8 cellular contexts compared by ENCODE assay signal in genomic region chr15:101206173-101206572, GRCh38. TPM values are rescaled to one million over a fixed set of nuclear protein-coding genes. Genes with fewer than 3 reads are reported as not detected.
DNase-seq lines count a peak whose midpoint lies in the region; ATAC-seq and TF ChIP-seq lines count a peak whose summit lies in the region.

No MANE protein-coding gene starts in this region.

- H3K9me3 ChIP-seq in breast epithelium (no peaks in the 10 kb centered on the region), neuronal stem cell (replicated peaks in 1 of 2; ENCODE audit: control insufficient read depth in 2 of 2, insufficient read depth in 1 of 2, low read depth in 1 of 2, low read length in 2 of 2) (no peaks in the 10 kb centered on the region), upper lobe of right lung (no peaks in the 10 kb centered on the region), spleen (no peaks in the 10 kb centered on the region)

- no peak overlapping the region for H2BK15ac ChIP-seq in neuronal stem cell (ENCODE audit: low read length)

- H3K4me3 ChIP-seq in breast epithelium: no peak overlapping the region
- H3K4me3 ChIP-seq in neuronal stem cell (ENCODE audit: low read length in 2 of 2): no peak overlapping the region
- no peak overlapping the region for H3K4me3 ChIP-seq in upper lobe of right lung
- H3K4me3 ChIP-seq in spleen: no peak overlapping the region

- H2BK120ac ChIP-seq in neuronal stem cell (ENCODE audit: low read depth, low read length): no peak overlapping the region

- peak overlapping the region; percentile 70 for H3K27ac Mint-ChIP-seq in MCF 10A (ENCODE audit: low read depth, unreplicated experiment)

- TF ChIP-seq POLR2A in breast epithelium (IDR thresholded peaks at IDR 0.05) (no peak), spleen (IDR thresholded peaks at IDR 0.05) (no peak)

- no peak overlapping the region for H3K4ac ChIP-seq in neuronal stem cell (ENCODE audit: low read length)

- H3K4me1 ChIP-seq in breast epithelium (peaks cover 3 to 14% of the 10 kb centered on the region in 2 donors), neuronal stem cell (ENCODE audit: control insufficient read depth in 2 of 2, insufficient read depth in 1 of 2, low read depth in 1 of 2, low read length in 2 of 2) (peaks cover 8 to 13% of the 10 kb centered on the region in 2 donors), upper lobe of right lung (peaks cover 81% of the 10 kb centered on the region), spleen (peaks cover 42 to 99% (median 89%) of the 10 kb centered on the region in 6 donors)

- H3K36me3 Mint-ChIP-seq in MCF 10A (ENCODE audit: insufficient read depth, unreplicated experiment): no peaks in the 10 kb centered on the region

- H3K4me3 Mint-ChIP-seq in MCF 10A (ENCODE audit: unreplicated experiment): no peak overlapping the region

- H3K27ac ChIP-seq in breast epithelium: no peak overlapping the region
- no peak overlapping the region for H3K27ac ChIP-seq in neuronal stem cell (replicated peaks; ENCODE audit: low read length)
- peak overlapping the region; percentile 65 for H3K27ac ChIP-seq in upper lobe of right lung
- peak overlapping the region in 1 of 8 donors; percentile 82 for H3K27ac ChIP-seq in spleen

- no peak overlapping the region for H3K4me2 ChIP-seq in neuronal stem cell (ENCODE audit: insufficient read depth, low read length, poor library complexity, severe bottlenecking)

- H3K9ac ChIP-seq in neuronal stem cell (ENCODE audit: low read depth, low read length, poor library complexity): no peak overlapping the region

- peak overlapping the region; percentile 1 for H3K23ac ChIP-seq in neuronal stem cell (ENCODE audit: low read depth, low read length, poor library complexity)

- H3K9me3 Mint-ChIP-seq in MCF 10A (ENCODE audit: unreplicated experiment): no peaks in the 10 kb centered on the region

- WGBS in neuronal stem cell (ENCODE audit: extremely low coverage in 2 of 2, insufficient read length in 2 of 2, insufficient replicate concordance in 1 of 2), 2 donors: no CpG with 5 or more reads among the region's 12 CpGs
- 72 to 80% (median 76%) methylated on average over 12 of the region's 12 CpGs for WGBS in spleen, 5 donors

- DNase-seq in MCF 10A (ENCODE audit: unreplicated experiment): no peak
- no peak for DNase-seq in breast epithelium (ENCODE audit: low spot score in 2 of 2)
- peak; percentile 89 for DNase-seq in activated naive CD4-positive, alpha-beta T cell treated with anti-CD3 and anti-CD28 coated beads, Interleukin-2, amount 50 U/mL, for 16 hours
- DNase-seq in neuronal stem cell (ENCODE audit: low spot score): no peak
- DNase-seq in upper lobe of right lung: no peak
- DNase-seq in spleen: no peak
- DNase-seq in NOMO-1 treated with DMSO at 0.1 percent for 48 hours (lab: John Stamatoyannopoulos, UW; ENCODE audit: unreplicated experiment): no peak

- H3K27me3 Mint-ChIP-seq in MCF 10A (ENCODE audit: insufficient read depth, unreplicated experiment): no peaks in the 10 kb centered on the region

- no peak overlapping the region for H2BK5ac ChIP-seq in neuronal stem cell (ENCODE audit: low read length)

- intact Hi-C loops in MCF 10A (cut with micrococcal nuclease) (no loop called here), breast epithelium (cut with DNase I; ENCODE audit: low total_unique reads) (no loop called here), upper lobe of right lung (cut with DNase I) (no loop called here), spleen (cut with DNase I; ENCODE audit: low total_unique reads) (no loop called here)

- H2BK12ac ChIP-seq in neuronal stem cell (ENCODE audit: low read length): no peak overlapping the region

- peaks cover 29% of the 10 kb centered on the region for H3K4me1 Mint-ChIP-seq in MCF 10A (ENCODE audit: insufficient read depth, unreplicated experiment)

- H3K36me3 ChIP-seq in breast epithelium (no peaks in the 10 kb centered on the region), neuronal stem cell (replicated peaks in 1 of 2; ENCODE audit: control insufficient read depth in 2 of 2, insufficient read depth in 2 of 2, low read length in 2 of 2) (peaks cover 0 to 4% of the 10 kb centered on the region in 2 donors), upper lobe of right lung (no peaks in the 10 kb centered on the region), spleen (no peaks in the 10 kb centered on the region)

- H3K14ac ChIP-seq in neuronal stem cell (ENCODE audit: low read length): no peak overlapping the region

- H4K8ac ChIP-seq in neuronal stem cell (ENCODE audit: low read depth, low read length): no peak overlapping the region

- CTCF ChIA-PET in MCF 10A (lab: Yijun Ruan, JAX): interaction anchor here (1.6 kb wide), 1 partner anchor 51 kb away, joined by 5 read pairs; no protein-coding TSS in a partner anchor

- H3K27me3 ChIP-seq in breast epithelium (no peaks in the 10 kb centered on the region), neuronal stem cell (ENCODE audit: control insufficient read depth in 3 of 3, insufficient read depth in 3 of 3, low read depth in 1 of 3, low read length in 3 of 3) (no peaks in the 10 kb centered on the region), upper lobe of right lung (no peaks in the 10 kb centered on the region), spleen (replicated peaks in 1 of 7) (no peaks in the 10 kb centered on the region)

- ATAC-seq in upper lobe of right lung (no peak), HG03571 (IDR thresholded peaks at IDR 0.05; ENCODE audit: unreplicated experiment) (no peak)

- H4K91ac ChIP-seq in neuronal stem cell (ENCODE audit: low read depth, low read length, poor library complexity): no peak overlapping the region

- no peak overlapping the region for H2AFZ ChIP-seq in neuronal stem cell (ENCODE audit: low read length)

- TF ChIP-seq CTCF in MCF 10A (IDR thresholded peaks at IDR 0.05; ENCODE audit: unreplicated experiment) (no peak), breast epithelium (IDR thresholded peaks at IDR 0.05) (no peak), upper lobe of right lung (IDR thresholded peaks at IDR 0.05) (no peak), spleen (IDR thresholded peaks at IDR 0.05 in 8 of 11, conservative IDR thresholded peaks at IDR 0.05 in 3 of 11) (no peak)

- H2AK5ac ChIP-seq in neuronal stem cell (ENCODE audit: low read depth, low read length): no peak overlapping the region

- no TSS peak for BruUV-seq in MCF 10A (replicated peaks; lab: Mats Ljungman, UMichigan)

- peaks cover 5% of the 10 kb centered on the region for H3K79me1 ChIP-seq in neuronal stem cell (ENCODE audit: low read depth, low read length)

- POLR2A ChIA-PET in MCF 10A (lab: Yijun Ruan, JAX): interaction anchor here (1.1 to 1.3 kb wide), 2 partner anchors 9 to 45 kb away, joined by 4 read pairs; no protein-coding TSS in a partner anchor

- no peak overlapping the region for H3K18ac ChIP-seq in neuronal stem cell (ENCODE audit: low read length)

RNA-seq across cellular contexts. Expression of gene CHSY1, which starts 45.7 kb away (rescaled TPM):
- 24.3 and 29.8 TPM in 2 replicates for total RNA-seq in MCF 10A (2022)
- 10 to 100 TPM; 22.6 to 36.7 (median 33.4) TPM for total RNA-seq in breast epithelium
- 21.2 TPM for polyA plus RNA-seq in neuronal stem cell (2013, experiment 1 of 2)
- polyA plus RNA-seq in neuronal stem cell (2013, experiment 2 of 2): 19.4 TPM
- total RNA-seq in upper lobe of right lung: 40.6 TPM
- 10 to 100 TPM; 50.2 to 99.5 (median 55.9) TPM for total RNA-seq in spleen
- 1 to 10 TPM; 6.8 to 9.2 (median 8.3) TPM for polyA plus RNA-seq in spleen
